ENCODE assay signal across 1 cellular context in the genomic region with DNA sequence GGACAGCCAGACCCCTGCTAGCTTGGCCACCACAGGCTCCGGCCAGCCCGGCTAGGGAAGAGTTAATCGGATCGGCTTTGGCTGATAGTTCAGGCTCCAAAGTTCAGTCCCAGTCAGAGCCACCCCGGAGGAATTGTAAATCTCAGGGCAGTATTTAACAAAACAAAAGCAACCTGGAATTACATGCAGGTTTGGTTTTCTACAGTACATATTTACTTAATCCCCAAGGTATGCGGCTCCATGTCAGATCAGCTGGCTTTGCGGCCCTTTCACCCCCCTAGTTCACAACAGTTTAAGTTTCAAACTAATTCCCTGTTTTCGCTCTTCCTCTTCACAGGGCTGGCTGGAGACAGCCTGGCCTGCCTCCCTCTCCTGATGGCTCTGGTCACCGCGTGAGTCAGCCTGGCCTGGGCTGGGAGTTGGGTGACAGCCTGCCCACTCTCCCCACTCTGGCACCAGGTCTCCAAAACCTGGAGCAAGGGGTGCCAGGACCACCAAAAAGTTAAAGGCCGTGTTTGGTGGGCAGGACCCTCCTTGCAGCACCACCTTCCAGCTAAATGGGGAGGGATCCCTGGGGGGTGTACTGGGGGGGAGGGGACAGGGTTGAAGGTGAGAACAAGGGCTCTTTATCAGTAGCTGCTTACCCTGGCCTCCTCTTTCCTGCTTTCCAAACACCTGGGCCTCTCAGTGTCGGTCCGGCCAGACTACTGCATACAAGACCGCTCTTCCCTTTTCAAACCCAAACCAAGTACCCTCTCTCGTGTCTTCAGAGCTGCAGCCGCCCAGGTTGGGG.
TF ChIP-seq lines count a peak whose summit lies in the region.

No MANE protein-coding gene starts in this region.

TF ChIP-seq in HepG2, 621 proteins besides CTCF, POLR2A, EP300 and RAD21 (continued from another document and continues in another):
- TF ChIP-seq, protein P1, sequence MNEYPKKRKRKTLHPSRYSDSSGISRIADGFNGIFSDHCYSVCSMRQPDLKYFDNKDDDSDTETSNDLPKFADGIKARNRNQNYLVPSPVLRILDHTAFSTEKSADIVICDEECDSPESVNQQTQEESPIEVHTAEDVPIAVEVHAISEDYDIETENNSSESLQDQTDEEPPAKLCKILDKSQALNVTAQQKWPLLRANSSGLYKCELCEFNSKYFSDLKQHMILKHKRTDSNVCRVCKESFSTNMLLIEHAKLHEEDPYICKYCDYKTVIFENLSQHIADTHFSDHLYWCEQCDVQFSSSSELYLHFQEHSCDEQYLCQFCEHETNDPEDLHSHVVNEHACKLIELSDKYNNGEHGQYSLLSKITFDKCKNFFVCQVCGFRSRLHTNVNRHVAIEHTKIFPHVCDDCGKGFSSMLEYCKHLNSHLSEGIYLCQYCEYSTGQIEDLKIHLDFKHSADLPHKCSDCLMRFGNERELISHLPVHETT (CRISPR knock-in tag; conservative IDR thresholded peaks at IDR 0.05): no peak
- TF ChIP-seq ZNF224 (CRISPR knock-in tag; IDR thresholded peaks at IDR 0.05) (peak; percentile 76; the same call in 1 of the 2 replicates), ZNF660 (CRISPR knock-in tag; IDR thresholded peaks at IDR 0.05; ENCODE audit: borderline replicate concordance, low read depth) (no peak), KDM5A (IDR thresholded peaks at IDR 0.05; ENCODE audit: borderline replicate concordance, low read length) (peak; percentile 63; the same call in 1 of the 2 replicates), ZNF20 (CRISPR knock-in tag; IDR thresholded peaks at IDR 0.05) (no peak), ZNF773 (CRISPR knock-in tag; IDR thresholded peaks at IDR 0.05; ENCODE audit: borderline replicate concordance) (no peak), FOXA1 (IDR thresholded peaks at IDR 0.05) (peak; percentile 86), FOXA1 (CRISPR knock-in tag; IDR thresholded peaks at IDR 0.05) (peak; percentile 97), DMAP1 (CRISPR knock-in tag; IDR thresholded peaks at IDR 0.05) (peak; percentile 68; the same call in 1 of the 2 replicates), ZNF235 (CRISPR knock-in tag; IDR thresholded peaks at IDR 0.05; ENCODE audit: borderline replicate concordance) (no peak), GLI4 (CRISPR knock-in tag; IDR thresholded peaks at IDR 0.05; ENCODE audit: borderline replicate concordance) (no peak), PLRG1 (conservative IDR thresholded peaks at IDR 0.05) (no peak), HNRNPK (IDR thresholded peaks at IDR 0.05; ENCODE audit: low read depth, low read length, poor library complexity, severe bottlenecking) (no peak), SRSF9 (IDR thresholded peaks at IDR 0.05; ENCODE audit: borderline replicate concordance, insufficient read depth, low read depth, low read length, poor library complexity, severe bottlenecking) (no peak), IKZF4 (CRISPR knock-in tag; IDR thresholded peaks at IDR 0.05; ENCODE audit: borderline replicate concordance, low read depth, not compliant biosample characterization) (no peak), IRX3 (CRISPR knock-in tag; IDR thresholded peaks at IDR 0.05; ENCODE audit: borderline replicate concordance, low read depth) (no peak; the same call in 1 of the 2 replicates), SATB2 (CRISPR knock-in tag; IDR thresholded peaks at IDR 0.05) (no peak), IKZF1 (IDR thresholded peaks at IDR 0.05) (no peak), SCMH1 (CRISPR knock-in tag; IDR thresholded peaks at IDR 0.05; ENCODE audit: borderline replicate concordance) (no peak), FOSL1 (CRISPR knock-in tag; IDR thresholded peaks at IDR 0.05; ENCODE audit: borderline replicate concordance) (peak; percentile 61; the same call in 1 of the 2 replicates), ATF7-NPFF (CRISPR knock-in tag; IDR thresholded peaks at IDR 0.05; ENCODE audit: low read depth) (no peak), REPIN1 (CRISPR knock-in tag; IDR thresholded peaks at IDR 0.05; ENCODE audit: borderline replicate concordance, low read depth) (peak; percentile 86), NFYB (CRISPR knock-in tag; IDR thresholded peaks at IDR 0.05) (no peak), ZSCAN21 (CRISPR knock-in tag; IDR thresholded peaks at IDR 0.05; ENCODE audit: borderline replicate concordance) (no peak), ZSCAN20 (CRISPR knock-in tag; IDR thresholded peaks at IDR 0.05; ENCODE audit: borderline replicate concordance) (peak; percentile 53)
- TF ChIP-seq, protein P2, sequence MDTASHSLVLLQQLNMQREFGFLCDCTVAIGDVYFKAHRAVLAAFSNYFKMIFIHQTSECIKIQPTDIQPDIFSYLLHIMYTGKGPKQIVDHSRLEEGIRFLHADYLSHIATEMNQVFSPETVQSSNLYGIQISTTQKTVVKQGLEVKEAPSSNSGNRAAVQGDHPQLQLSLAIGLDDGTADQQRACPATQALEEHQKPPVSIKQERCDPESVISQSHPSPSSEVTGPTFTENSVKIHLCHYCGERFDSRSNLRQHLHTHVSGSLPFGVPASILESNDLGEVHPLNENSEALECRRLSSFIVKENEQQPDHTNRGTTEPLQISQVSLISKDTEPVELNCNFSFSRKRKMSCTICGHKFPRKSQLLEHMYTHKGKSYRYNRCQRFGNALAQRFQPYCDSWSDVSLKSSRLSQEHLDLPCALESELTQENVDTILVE (CRISPR knock-in tag; IDR thresholded peaks at IDR 0.05): 0 out of 2 replicates have a peak, but pooled peaks have one; percentile 82
- TF ChIP-seq, protein P3, sequence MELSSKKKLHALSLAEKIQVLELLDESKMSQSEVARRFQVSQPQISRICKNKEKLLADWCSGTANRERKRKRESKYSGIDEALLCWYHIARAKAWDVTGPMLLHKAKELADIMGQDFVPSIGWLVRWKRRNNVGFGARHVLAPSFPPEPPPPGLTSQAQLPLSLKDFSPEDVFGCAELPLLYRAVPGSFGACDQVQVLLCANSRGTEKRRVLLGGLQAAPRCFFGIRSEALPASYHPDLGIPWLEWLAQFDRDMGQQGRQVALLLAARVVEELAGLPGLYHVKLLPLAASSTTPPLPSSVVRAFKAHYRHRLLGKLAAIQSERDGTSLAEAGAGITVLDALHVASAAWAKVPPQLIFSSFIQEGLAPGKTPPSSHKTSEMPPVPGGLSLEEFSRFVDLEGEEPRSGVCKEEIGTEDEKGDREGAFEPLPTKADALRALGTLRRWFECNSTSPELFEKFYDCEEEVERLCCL (CRISPR knock-in tag; IDR thresholded peaks at IDR 0.05; ENCODE audit: borderline replicate concordance): no peak; the same call in 1 of the 2 replicates
- TF ChIP-seq, protein P4, sequence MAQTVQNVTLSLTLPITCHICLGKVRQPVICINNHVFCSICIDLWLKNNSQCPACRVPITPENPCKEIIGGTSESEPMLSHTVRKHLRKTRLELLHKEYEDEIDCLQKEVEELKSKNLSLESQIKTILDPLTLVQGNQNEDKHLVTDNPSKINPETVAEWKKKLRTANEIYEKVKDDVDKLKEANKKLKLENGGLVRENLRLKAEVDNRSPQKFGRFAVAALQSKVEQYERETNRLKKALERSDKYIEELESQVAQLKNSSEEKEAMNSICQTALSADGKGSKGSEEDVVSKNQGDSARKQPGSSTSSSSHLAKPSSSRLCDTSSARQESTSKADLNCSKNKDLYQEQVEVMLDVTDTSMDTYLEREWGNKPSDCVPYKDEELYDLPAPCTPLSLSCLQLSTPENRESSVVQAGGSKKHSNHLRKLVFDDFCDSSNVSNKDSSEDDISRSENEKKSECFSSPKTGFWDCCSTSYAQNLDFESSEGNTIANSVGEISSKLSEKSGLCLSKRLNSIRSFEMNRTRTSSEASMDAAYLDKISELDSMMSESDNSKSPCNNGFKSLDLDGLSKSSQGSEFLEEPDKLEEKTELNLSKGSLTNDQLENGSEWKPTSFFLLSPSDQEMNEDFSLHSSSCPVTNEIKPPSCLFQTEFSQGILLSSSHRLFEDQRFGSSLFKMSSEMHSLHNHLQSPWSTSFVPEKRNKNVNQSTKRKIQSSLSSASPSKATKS (CRISPR knock-in tag; IDR thresholded peaks at IDR 0.05): 0 out of 2 replicates have a peak, but pooled peaks have one; percentile 47
- TF ChIP-seq, protein P5, sequence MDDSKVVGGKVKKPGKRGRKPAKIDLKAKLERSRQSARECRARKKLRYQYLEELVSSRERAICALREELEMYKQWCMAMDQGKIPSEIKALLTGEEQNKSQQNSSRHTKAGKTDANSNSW (CRISPR knock-in tag; IDR thresholded peaks at IDR 0.05; ENCODE audit: borderline replicate concordance): no peak
- TF ChIP-seq, protein P6, sequence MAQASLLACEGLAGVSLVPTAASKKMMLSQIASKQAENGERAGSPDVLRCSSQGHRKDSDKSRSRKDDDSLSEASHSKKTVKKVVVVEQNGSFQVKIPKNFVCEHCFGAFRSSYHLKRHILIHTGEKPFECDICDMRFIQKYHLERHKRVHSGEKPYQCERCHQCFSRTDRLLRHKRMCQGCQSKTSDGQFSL (CRISPR knock-in tag; IDR thresholded peaks at IDR 0.05): no peak; the same call in 1 of the 2 replicates
- TF ChIP-seq, protein P7, sequence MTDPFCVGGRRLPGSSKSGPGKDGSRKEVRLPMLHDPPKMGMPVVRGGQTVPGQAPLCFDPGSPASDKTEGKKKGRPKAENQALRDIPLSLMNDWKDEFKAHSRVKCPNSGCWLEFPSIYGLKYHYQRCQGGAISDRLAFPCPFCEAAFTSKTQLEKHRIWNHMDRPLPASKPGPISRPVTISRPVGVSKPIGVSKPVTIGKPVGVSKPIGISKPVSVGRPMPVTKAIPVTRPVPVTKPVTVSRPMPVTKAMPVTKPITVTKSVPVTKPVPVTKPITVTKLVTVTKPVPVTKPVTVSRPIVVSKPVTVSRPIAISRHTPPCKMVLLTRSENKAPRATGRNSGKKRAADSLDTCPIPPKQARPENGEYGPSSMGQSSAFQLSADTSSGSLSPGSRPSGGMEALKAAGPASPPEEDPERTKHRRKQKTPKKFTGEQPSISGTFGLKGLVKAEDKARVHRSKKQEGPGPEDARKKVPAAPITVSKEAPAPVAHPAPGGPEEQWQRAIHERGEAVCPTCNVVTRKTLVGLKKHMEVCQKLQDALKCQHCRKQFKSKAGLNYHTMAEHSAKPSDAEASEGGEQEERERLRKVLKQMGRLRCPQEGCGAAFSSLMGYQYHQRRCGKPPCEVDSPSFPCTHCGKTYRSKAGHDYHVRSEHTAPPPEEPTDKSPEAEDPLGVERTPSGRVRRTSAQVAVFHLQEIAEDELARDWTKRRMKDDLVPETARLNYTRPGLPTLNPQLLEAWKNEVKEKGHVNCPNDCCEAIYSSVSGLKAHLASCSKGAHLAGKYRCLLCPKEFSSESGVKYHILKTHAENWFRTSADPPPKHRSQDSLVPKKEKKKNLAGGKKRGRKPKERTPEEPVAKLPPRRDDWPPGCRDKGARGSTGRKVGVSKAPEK (CRISPR knock-in tag; IDR thresholded peaks at IDR 0.05; ENCODE audit: borderline replicate concordance): no peak
- TF ChIP-seq, protein P8, sequence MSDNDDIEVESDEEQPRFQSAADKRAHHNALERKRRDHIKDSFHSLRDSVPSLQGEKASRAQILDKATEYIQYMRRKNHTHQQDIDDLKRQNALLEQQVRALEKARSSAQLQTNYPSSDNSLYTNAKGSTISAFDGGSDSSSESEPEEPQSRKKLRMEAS (IDR thresholded peaks at IDR 0.05): peak; percentile 56; the same call in 1 of the 2 replicates
- TF ChIP-seq, protein P9, sequence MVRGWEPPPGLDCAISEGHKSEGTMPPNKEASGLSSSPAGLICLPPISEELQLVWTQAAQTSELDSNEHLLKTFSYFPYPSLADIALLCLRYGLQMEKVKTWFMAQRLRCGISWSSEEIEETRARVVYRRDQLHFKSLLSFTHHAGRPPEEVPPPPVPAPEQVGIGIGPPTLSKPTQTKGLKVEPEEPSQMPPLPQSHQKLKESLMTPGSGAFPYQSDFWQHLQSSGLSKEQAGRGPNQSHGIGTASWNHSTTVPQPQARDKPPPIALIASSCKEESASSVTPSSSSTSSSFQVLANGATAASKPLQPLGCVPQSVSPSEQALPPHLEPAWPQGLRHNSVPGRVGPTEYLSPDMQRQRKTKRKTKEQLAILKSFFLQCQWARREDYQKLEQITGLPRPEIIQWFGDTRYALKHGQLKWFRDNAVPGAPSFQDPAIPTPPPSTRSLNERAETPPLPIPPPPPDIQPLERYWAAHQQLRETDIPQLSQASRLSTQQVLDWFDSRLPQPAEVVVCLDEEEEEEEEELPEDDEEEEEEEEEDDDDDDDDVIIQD (CRISPR knock-in tag; IDR thresholded peaks at IDR 0.05; ENCODE audit: low read depth): 0 out of 2 replicates have a peak, but pooled peaks have one; percentile 32
- TF ChIP-seq, protein P10, sequence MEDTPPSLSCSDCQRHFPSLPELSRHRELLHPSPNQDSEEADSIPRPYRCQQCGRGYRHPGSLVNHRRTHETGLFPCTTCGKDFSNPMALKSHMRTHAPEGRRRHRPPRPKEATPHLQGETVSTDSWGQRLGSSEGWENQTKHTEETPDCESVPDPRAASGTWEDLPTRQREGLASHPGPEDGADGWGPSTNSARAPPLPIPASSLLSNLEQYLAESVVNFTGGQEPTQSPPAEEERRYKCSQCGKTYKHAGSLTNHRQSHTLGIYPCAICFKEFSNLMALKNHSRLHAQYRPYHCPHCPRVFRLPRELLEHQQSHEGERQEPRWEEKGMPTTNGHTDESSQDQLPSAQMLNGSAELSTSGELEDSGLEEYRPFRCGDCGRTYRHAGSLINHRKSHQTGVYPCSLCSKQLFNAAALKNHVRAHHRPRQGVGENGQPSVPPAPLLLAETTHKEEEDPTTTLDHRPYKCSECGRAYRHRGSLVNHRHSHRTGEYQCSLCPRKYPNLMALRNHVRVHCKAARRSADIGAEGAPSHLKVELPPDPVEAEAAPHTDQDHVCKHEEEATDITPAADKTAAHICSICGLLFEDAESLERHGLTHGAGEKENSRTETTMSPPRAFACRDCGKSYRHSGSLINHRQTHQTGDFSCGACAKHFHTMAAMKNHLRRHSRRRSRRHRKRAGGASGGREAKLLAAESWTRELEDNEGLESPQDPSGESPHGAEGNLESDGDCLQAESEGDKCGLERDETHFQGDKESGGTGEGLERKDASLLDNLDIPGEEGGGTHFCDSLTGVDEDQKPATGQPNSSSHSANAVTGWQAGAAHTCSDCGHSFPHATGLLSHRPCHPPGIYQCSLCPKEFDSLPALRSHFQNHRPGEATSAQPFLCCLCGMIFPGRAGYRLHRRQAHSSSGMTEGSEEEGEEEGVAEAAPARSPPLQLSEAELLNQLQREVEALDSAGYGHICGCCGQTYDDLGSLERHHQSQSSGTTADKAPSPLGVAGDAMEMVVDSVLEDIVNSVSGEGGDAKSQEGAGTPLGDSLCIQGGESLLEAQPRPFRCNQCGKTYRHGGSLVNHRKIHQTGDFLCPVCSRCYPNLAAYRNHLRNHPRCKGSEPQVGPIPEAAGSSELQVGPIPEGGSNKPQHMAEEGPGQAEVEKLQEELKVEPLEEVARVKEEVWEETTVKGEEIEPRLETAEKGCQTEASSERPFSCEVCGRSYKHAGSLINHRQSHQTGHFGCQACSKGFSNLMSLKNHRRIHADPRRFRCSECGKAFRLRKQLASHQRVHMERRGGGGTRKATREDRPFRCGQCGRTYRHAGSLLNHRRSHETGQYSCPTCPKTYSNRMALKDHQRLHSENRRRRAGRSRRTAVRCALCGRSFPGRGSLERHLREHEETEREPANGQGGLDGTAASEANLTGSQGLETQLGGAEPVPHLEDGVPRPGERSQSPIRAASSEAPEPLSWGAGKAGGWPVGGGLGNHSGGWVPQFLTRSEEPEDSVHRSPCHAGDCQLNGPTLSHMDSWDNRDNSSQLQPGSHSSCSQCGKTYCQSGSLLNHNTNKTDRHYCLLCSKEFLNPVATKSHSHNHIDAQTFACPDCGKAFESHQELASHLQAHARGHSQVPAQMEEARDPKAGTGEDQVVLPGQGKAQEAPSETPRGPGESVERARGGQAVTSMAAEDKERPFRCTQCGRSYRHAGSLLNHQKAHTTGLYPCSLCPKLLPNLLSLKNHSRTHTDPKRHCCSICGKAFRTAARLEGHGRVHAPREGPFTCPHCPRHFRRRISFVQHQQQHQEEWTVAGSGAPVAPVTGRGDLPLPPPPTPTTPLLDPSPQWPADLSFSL (CRISPR knock-in tag; IDR thresholded peaks at IDR 0.05): no peak
- TF ChIP-seq, protein P11, sequence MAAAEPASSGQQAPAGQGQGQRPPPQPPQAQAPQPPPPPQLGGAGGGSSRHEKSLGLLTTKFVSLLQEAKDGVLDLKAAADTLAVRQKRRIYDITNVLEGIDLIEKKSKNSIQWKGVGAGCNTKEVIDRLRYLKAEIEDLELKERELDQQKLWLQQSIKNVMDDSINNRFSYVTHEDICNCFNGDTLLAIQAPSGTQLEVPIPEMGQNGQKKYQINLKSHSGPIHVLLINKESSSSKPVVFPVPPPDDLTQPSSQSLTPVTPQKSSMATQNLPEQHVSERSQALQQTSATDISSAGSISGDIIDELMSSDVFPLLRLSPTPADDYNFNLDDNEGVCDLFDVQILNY (CRISPR knock-in tag; conservative IDR thresholded peaks at IDR 0.05): no peak
